9 cellular contexts compared by ENCODE assay signal in genomic region chr2:183035298-183035953, GRCh38. TPM values are rescaled to one million over a fixed set of nuclear protein-coding genes. Genes with fewer than 3 reads are reported as not detected.
DNase-seq lines count a peak whose midpoint lies in the region; ATAC-seq lines count a peak whose summit lies in the region.
"Had no signal": no experiment of that assay in that cellular context is flagged by ENCODE, and none has a peak within 500 bp of the region (broad histone marks: within the 10 kb centered on the region; RNA-seq: fewer than 3 reads in every experiment).

No MANE protein-coding gene starts in this region.

- H3K36me3 ChIP-seq in SJCRH30 (no peaks in the 10 kb centered on the region), skeletal muscle satellite cell (ENCODE audit: insufficient read depth, low read length) (no peaks in the 10 kb centered on the region)

- H3K4me1 ChIP-seq in SJCRH30, result peaks cover 13% of the 10 kb centered on the region
- H3K4me1 ChIP-seq in skeletal muscle satellite cell (ENCODE audit: control insufficient read depth, insufficient read depth, low read length), result peaks cover 44% of the 10 kb centered on the region

- ATAC-seq in GM21576 (IDR thresholded peaks at IDR 0.05; ENCODE audit: unreplicated experiment) (peak; percentile 0), HG03521 (IDR thresholded peaks at IDR 0.05; ENCODE audit: unreplicated experiment) (no peak)

- H3K4me3 ChIP-seq in SJCRH30 (peak overlapping the region; percentile 97), skeletal muscle satellite cell (ENCODE audit: low read length) (peak overlapping the region; percentile 78)

- peak overlapping the region; percentile 92 for H3K9ac ChIP-seq in skeletal muscle satellite cell (ENCODE audit: low read depth, low read length)

- H3K27me3 ChIP-seq in SJCRH30 (no peaks in the 10 kb centered on the region), skeletal muscle satellite cell (ENCODE audit: control insufficient read depth, insufficient read depth, low read length) (no peaks in the 10 kb centered on the region)

- peak overlapping the region; percentile 37 for H3K27ac ChIP-seq in SJCRH30

- DNase-seq in SJCRH30 (peak in 1 of 2 experiments; percentile 22), fibroblast of peridontal ligament (ENCODE audit: extremely low read depth) (peak; percentile 82), mesenteric fat pad (ENCODE audit: low spot score) (no peak)
- no peak for DNase-seq in activated CD8-positive, alpha-beta memory T cell treated with anti-CD3 and anti-CD28 coated beads, Interleukin-2, amount 50 U/mL, for 48 hours
- DNase-seq in activated CD4-positive, CD25-positive, alpha-beta regulatory T cell treated with anti-CD3 and anti-CD28 coated beads, Interleukin-2, amount 50 U/mL, for 72 hours, result no peak
- DNase-seq: NCI-H1436 treated with DMSO at 0.1 percent for 48 hours had no signal

- H3K4me2 ChIP-seq in skeletal muscle satellite cell (ENCODE audit: low read length), result peak overlapping the region; percentile 82

- H3K9me3 ChIP-seq in SJCRH30 (replicated peaks) (no peaks in the 10 kb centered on the region), skeletal muscle satellite cell (replicated peaks; ENCODE audit: low read length) (no peaks in the 10 kb centered on the region)

RNA-seq across cellular contexts. Expression of gene NCKAP1, which starts 2.8 kb away (rescaled TPM):
- total RNA-seq in SJCRH30 (2014; rRNA removed; shearing (Covaris generic)), result 108 and 118 TPM in 2 replicates
- 110 and 125 TPM in 2 replicates for total RNA-seq in skeletal muscle satellite cell (2012; rRNA removed)
- 127 TPM for total RNA-seq in mesenteric fat pad

RNA-seq across cellular contexts. Expression of gene DUSP19, which starts 43.1 kb away (rescaled TPM):
- total RNA-seq in SJCRH30 (2014; rRNA removed; shearing (Covaris generic)), result 3.4 and 3.9 TPM in 2 replicates
- total RNA-seq in skeletal muscle satellite cell (2012; rRNA removed), result 1.8 and 2.6 TPM in 2 replicates
- 0.67 TPM for total RNA-seq in mesenteric fat pad
